8 cellular contexts compared by ENCODE assay signal in the genomic region with DNA sequence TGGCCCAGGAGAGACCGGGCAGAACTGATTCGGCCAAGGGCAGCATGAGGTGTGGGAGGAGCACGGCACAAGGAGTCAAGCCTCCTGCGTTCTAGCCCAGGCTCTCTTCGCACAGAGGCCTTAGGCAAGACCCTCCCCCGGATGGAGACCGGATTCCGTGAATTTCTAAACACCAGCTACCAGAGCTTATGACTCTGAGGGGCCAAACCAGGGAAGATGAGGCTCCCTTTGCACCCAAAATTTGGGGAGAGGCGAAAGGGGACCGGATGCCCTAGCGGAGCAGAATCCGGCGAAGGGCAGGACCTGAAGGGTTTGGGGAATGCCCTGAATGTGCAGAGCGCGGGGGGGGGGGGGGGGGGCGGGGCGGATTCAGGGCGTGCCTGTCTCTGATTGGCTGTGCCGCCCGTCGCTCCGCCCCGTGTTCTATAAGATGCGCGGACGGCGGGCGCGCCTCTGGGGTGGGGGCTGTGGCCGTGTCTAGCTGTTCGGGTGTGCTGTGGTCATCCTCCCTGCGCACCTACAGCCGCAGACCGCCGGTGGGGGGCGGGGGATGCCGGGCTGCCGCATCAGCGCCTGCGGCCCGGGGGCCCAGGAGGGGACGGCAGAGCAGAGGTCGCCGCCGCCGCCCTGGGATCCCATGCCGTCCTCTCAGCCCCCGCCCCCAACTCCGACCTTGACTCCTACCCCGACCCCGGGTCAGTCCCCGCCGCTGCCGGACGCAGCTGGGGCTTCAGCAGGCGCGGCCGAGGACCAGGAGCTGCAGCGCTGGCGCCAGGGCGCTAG. TPM values are rescaled to one million over a fixed set of nuclear protein-coding genes. Genes with fewer than 3 reads are reported as not detected.
DNase-seq lines count a peak whose midpoint lies in the region; ATAC-seq and TF ChIP-seq lines count a peak whose summit lies in the region.

A gene with protein sequence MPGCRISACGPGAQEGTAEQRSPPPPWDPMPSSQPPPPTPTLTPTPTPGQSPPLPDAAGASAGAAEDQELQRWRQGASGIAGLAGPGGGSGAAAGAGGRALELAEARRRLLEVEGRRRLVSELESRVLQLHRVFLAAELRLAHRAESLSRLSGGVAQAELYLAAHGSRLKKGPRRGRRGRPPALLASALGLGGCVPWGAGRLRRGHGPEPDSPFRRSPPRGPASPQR (plus strand): TSS at position 456 of the 783 bp plus-strand sequence. CDS start 95 bp downstream, at position 551.

- H4K20me1 ChIP-seq in osteoblast (ENCODE audit: insufficient read depth, low read length) = no peaks in the 10 kb centered on the region

- TF ChIP-seq CTCF in osteoblast (IDR thresholded peaks at IDR 0.05; ENCODE audit: extremely low read depth, low read depth, low read length) (no peak), testis (IDR thresholded peaks at IDR 0.05) (no peak)

- H3K4me3 ChIP-seq in HUES64 (ENCODE audit: low read length) = peak within 1 kb of the TSS; percentile 81
- H3K4me3 ChIP-seq in osteoblast (ENCODE audit: insufficient read depth, low read length) = peak within 1 kb of the TSS; percentile 76
- peak within 1 kb of the TSS; percentile 61 to 71 for H3K4me3 ChIP-seq in testis

- DNase-seq in SK-MEL-5 (ENCODE audit: low read depth, low spot score) = peak; percentile 68
- peak; percentile 74 for DNase-seq in activated naive CD4-positive, alpha-beta T cell treated with anti-CD3 and anti-CD28 coated beads, Interleukin-2, amount 50 U/mL, for 16 hours
- no peak for DNase-seq in glomerular endothelial cell (ENCODE audit: extremely low read depth, low read depth, low spot score)
- peak; percentile 100 for DNase-seq in osteoblast (ENCODE audit: insufficient read length, low spot score, missing footprints)
- peak; percentile 88 for DNase-seq in testis

- H3K27me3 ChIP-seq in HUES64 (ENCODE audit: insufficient read depth, low read length) (peaks cover 34% of the 10 kb centered on the region; the same call in 1 of the 2 replicates), osteoblast (ENCODE audit: insufficient read depth, low read length) (peaks cover 6% of the 10 kb centered on the region), testis (no peaks in the 10 kb centered on the region)

- H3K36me3 ChIP-seq in HUES64 (ENCODE audit: insufficient read depth, low read length) = peaks cover 9% of the 10 kb centered on the region
- H3K36me3 ChIP-seq in osteoblast (ENCODE audit: insufficient read depth, low read length) = no peaks in the 10 kb centered on the region
- no peaks in the 10 kb centered on the region for H3K36me3 ChIP-seq in testis (ENCODE audit: low read depth, missing control alignments)

- H3K27ac ChIP-seq in HUES64 (ENCODE audit: low read depth, low read length) (peak within 1 kb of the TSS; percentile 14; the same call in 1 of the 2 replicates), osteoblast (ENCODE audit: low read depth, low read length) (no peak within 1 kb of the TSS), testis (peak within 1 kb of the TSS in 1 of 2 donors; percentile 24)

- H3K4me1 ChIP-seq in HUES64 (ENCODE audit: insufficient read depth, low read length) = peaks cover 29% of the 10 kb centered on the region
- peaks cover 19% of the 10 kb centered on the region for H3K4me1 ChIP-seq in osteoblast (ENCODE audit: insufficient read depth, low read length)
- peaks cover 23% of the 10 kb centered on the region for H3K4me1 ChIP-seq in testis

- intact Hi-C loops in testis (cut with DNase I; ENCODE audit: low total_unique reads) = loop anchor here (10.0 kb wide), 1 partner anchor 101 kb away; no protein-coding TSS in a partner anchor

- H3K4me2 ChIP-seq in osteoblast (ENCODE audit: insufficient read depth, low read length) = peak within 1 kb of the TSS; percentile 84

- peaks cover 5% of the 10 kb centered on the region for H3K79me2 ChIP-seq in osteoblast (ENCODE audit: insufficient read depth, low read length)

- WGBS in HUES64 = 1% methylated on average over 56 of the region's 61 CpGs
- WGBS in testis, 2 donors = 0 to 1% methylated on average over 6 to 22 of the region's 61 CpGs

- in situ Hi-C loops in SK-MEL-5 (cut with HindIII; ENCODE audit: low pct_unique_long_range_greater_than_20kb, low sequenced_read_pairs) = no loop called here

- ATAC-seq in GM18498 (IDR thresholded peaks at IDR 0.05; ENCODE audit: unreplicated experiment) (peak; percentile 55), GM19395 (IDR thresholded peaks at IDR 0.05; ENCODE audit: unreplicated experiment) (no peak)

- peak within 1 kb of the TSS; percentile 75 for H3K9ac ChIP-seq in HUES64 (ENCODE audit: low read depth, low read length)

- no peaks in the 10 kb centered on the region for H3K9me3 ChIP-seq in HUES64 (ENCODE audit: insufficient read depth, low read depth, low read length)
- no peaks in the 10 kb centered on the region for H3K9me3 ChIP-seq in osteoblast (ENCODE audit: low read depth, low read length)
- no peaks in the 10 kb centered on the region for H3K9me3 ChIP-seq in testis

- peak; percentile 35 for TF ChIP-seq POLR2A in testis (IDR thresholded peaks at IDR 0.05)

- peak within 1 kb of the TSS; percentile 70 for H2AFZ ChIP-seq in osteoblast (ENCODE audit: low read length)

RNA-seq across cellular contexts. Expression of the gene that starts here (rescaled TPM):
- polyA plus RNA-seq in HUES64 (2013, experiment 1 of 2) = 21.5 TPM
- polyA plus RNA-seq in HUES64 (2013, experiment 2 of 2) = 22.9 TPM
- total RNA-seq in SK-MEL-5 (2014; rRNA removed; shearing (Covaris generic)) = 29.1 and 29.5 TPM in 2 replicates
- polyA plus RNA-seq in SK-MEL-5 (2015; cell fraction: cytosol; rRNA removed) = 42.0 and 49.8 TPM in 2 replicates
- polyA plus RNA-seq in SK-MEL-5 (2015; cell fraction: nucleus; rRNA removed) = 9.9 and 12.9 TPM in 2 replicates
- total RNA-seq in glomerular endothelial cell = 65.4 and 169 TPM in 2 replicates
- 6.5 TPM in 2 replicates for total RNA-seq in osteoblast
- 1 to 10 TPM; 5.7 to 7.7 TPM for total RNA-seq in testis
- 4.3 TPM for polyA plus RNA-seq in testis (ENCODE audit: insufficient read depth, low read depth, low replicate concordance)
